Comparison of ENCODE assay signal across 23 cellular contexts in genomic region chr6:17562636-17563035, GRCh38.
"Had no signal": no experiment of that assay in that cellular context is flagged by ENCODE, and none has a peak within 500 bp of the region (broad histone marks: within the 10 kb centered on the region; RNA-seq: fewer than 3 reads in every experiment).

No MANE protein-coding gene starts in this region.

- ATAC-seq: K562 had no signal

- H3K4me2 ChIP-seq: KMS-11 had no signal

- H3K9ac ChIP-seq: KMS-11 had no signal

- H3K36me3 ChIP-seq: SJSA1 had no signal

- DNase-seq: Kasumi-1, NCI-H1092 treated with DMSO at 0.1 percent for 48 hours, NCI-H1436, NCI-H187, NCI-H2029, NCI-H2081 treated with DMSO at 0.1 percent for 48 hours, NCI-H2171, NCI-H226, NCI-H446, NCI-H510A, NCI-H524 treated with DMSO at 0.1 percent for 48 hours, NCI-H69, NCI-H774, Right ventricle myocardium superior, RPMI8226, SIG-M5 had no signal

- H3K27ac ChIP-seq: HL-60, KMS-11, SJSA1, SK-N-MC had no signal

- H3K4me3 ChIP-seq: K562, SJSA1, SK-N-MC had no signal

- H3K4me1 ChIP-seq: SJSA1 had no signal

- FAIRE-seq: HTR-8/SVneo, K562, RCC 7860 had no signal

- H3K27me3 ChIP-seq: SJSA1 had no signal
